ENCODE assay signal across 17 cellular contexts in genomic region chrX:135481696-135482179, GRCh38. TPM values are rescaled to one million over a fixed set of nuclear protein-coding genes. Genes with fewer than 3 reads are reported as not detected.
DNase-seq lines count a peak whose midpoint lies in the region; FAIRE-seq and TF ChIP-seq lines count a peak whose summit lies in the region.
"Had no signal": no experiment of that assay in that cellular context is flagged by ENCODE, and none has a peak within 500 bp of the region (broad histone marks: within the 10 kb centered on the region; RNA-seq: fewer than 3 reads in every experiment).

No MANE protein-coding gene starts in this region.

- FAIRE-seq in urothelium cell line (lab: Jason Lieb, UNC): no peak

- intact Hi-C loops in ovary (cut with DNase I): loop anchor here in 1 of 4 donors (10.0 kb wide), 1 partner anchor 93 kb away; no protein-coding TSS in a partner anchor

- H3K27ac ChIP-seq in ovary: no peak overlapping the region
- H3K27ac ChIP-seq: C4-2B, SJSA1 had no signal

- peaks cover 2% of the 10 kb centered on the region for H3K4me1 ChIP-seq in ovary (ENCODE audit: insufficient read depth)
- H3K4me1 ChIP-seq: SJSA1 had no signal

- no peak overlapping the region for H3K4me3 ChIP-seq in LNCaP clone FGC (ENCODE audit: low read depth, low read length)
- H3K4me3 ChIP-seq in ovary: no peak overlapping the region
- H3K4me3 ChIP-seq: SJSA1 had no signal

- DNase-seq in DMS153 (lab: John Stamatoyannopoulos, UW) (peak; percentile 86), LNCaP clone FGC (ENCODE audit: low read depth) (peak; percentile 92), NCI-H2196 treated with DMSO at 0.1 percent for 48 hours (lab: John Stamatoyannopoulos, UW; ENCODE audit: unreplicated experiment) (peak; percentile 23), SHP77 treated with DMSO at 0.1 percent for 48 hours (lab: John Stamatoyannopoulos, UW) (peak; percentile 34), ovary (no peak), urothelium cell line (ENCODE audit: low spot score) (no peak)
- DNase-seq in activated naive CD4-positive, alpha-beta T cell treated with Interleukin-2 at 50 U/mL for 16 hours: no peak
- DNase-seq: COR-L47, H9, MV-4-11, NCI-H1436, NCI-H510A, OCI-M1, RPMI8226, T-helper 2 cell had no signal

- 77 to 90% (median 89%) methylated on average over 7 of the region's 7 CpGs for WGBS in ovary, 3 donors

- H3K9me3 ChIP-seq in ovary: no peaks in the 10 kb centered on the region
- H3K9me3 ChIP-seq: SJSA1 had no signal

- no peaks in the 10 kb centered on the region for H3K36me3 ChIP-seq in ovary
- H3K36me3 ChIP-seq: SJSA1 had no signal

- no peak for TF ChIP-seq EP300 in ovary (IDR thresholded peaks at IDR 0.05)

- H3K27me3 ChIP-seq in ovary: no peaks in the 10 kb centered on the region
- H3K27me3 ChIP-seq: SJSA1 had no signal

- no peak for TF ChIP-seq POLR2A in ovary (IDR thresholded peaks at IDR 0.05)

- TF ChIP-seq CTCF in LNCaP clone FGC (IDR thresholded peaks at IDR 0.05; ENCODE audit: control insufficient read depth, extremely low read depth, insufficient read depth) (no peak), ovary (IDR thresholded peaks at IDR 0.05) (no peak)

RNA-seq across cellular contexts. Expression of gene INTS6L, which starts 38.7 kb away (rescaled TPM):
- total RNA-seq in ovary: 10 to 100 TPM; 13.2 to 20.7 (median 16.4) TPM
- polyA plus RNA-seq in ovary: 10 to 100 TPM in 1 of 2 donors, 1 to 10 TPM in 1; 9.0 to 13.5 TPM

RNA-seq across cellular contexts. Expression of gene SMIM10L2A, which starts 60.0 kb away (rescaled TPM):
- total RNA-seq in ovary: 1 to 10 TPM; 1.8 to 7.1 (median 4.0) TPM
- 1 to 10 TPM; 3.6 to 6.3 TPM for polyA plus RNA-seq in ovary
- total RNA-seq: SJSA1 had no signal

Comparison
In these comparisons a context has a peak if more than half of its experiments do, and no peak if none do; other contexts are left out.
1. DNase-seq: peak in DMS153 (single experiment), LNCaP clone FGC (single experiment), NCI-H2196 treated with DMSO at 0.1 percent for 48 hours (single experiment) and SHP77 treated with DMSO at 0.1 percent for 48 hours (single experiment); none in ovary (0 of 5), activated naive CD4-positive, alpha-beta T cell treated with Interleukin-2 at 50 U/mL for 16 hours (single experiment) and urothelium cell line (single experiment).